Comparison of ENCODE assay signal across 8 cellular contexts in the genomic region with DNA sequence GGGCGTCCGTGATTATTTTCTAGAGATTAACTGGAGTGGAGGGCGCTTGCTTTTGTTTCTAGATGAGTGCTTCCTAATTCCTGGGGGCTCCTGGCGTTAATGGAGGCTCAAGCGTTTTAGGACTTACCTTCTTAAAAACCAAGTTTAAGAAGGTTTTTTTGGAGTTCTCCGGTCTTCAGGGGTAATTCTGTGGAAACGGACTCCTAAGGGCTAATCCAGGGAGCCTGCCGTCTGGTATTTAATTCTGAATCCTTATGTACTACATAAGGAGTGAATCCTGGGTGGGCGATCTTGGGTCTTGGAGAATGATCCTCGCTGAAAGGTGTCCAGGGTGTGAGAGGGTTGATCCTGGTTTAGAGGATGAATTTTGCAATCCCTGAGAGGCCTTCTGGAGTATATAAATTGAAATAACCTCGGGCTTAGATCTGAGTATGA. TPM values are rescaled to one million over a fixed set of nuclear protein-coding genes. Genes with fewer than 3 reads are reported as not detected.
DNase-seq lines count a peak whose midpoint lies in the region; ATAC-seq and TF ChIP-seq lines count a peak whose summit lies in the region.

No MANE protein-coding gene starts in this region.

- peak overlapping the region; percentile 98 for H3K27ac ChIP-seq in 22Rv1
- H3K27ac ChIP-seq in muscle layer of colon (ENCODE audit: low read depth, low read length) = peak overlapping the region; percentile 98

- peaks cover 24% of the 10 kb centered on the region for H3K4me1 ChIP-seq in muscle layer of colon (ENCODE audit: insufficient read depth, low read length)

- peaks cover 2% of the 10 kb centered on the region for H3K27me3 Mint-ChIP-seq in IgD-negative memory B cell
- H3K27me3 Mint-ChIP-seq in central memory CD8-positive, alpha-beta T cell = no peaks in the 10 kb centered on the region

- no peaks in the 10 kb centered on the region for H3K9me3 ChIP-seq in muscle layer of colon (ENCODE audit: low read length)

- no peak for DNase-seq in central memory CD8-positive, alpha-beta T cell (ENCODE audit: low spot score in 2 of 2)
- no peak for DNase-seq in stimulated activated CD4-positive, alpha-beta T cell treated with anti-CD3 and anti-CD28 coated beads, Interleukin-2, amount 100 ng/mL, for 48 hours
- no peak for DNase-seq in NCI-H510A treated with DMSO at 0.1 percent for 48 hours (lab: John Stamatoyannopoulos, UW)
- DNase-seq in HK-2 (ENCODE audit: unreplicated experiment) = no peak
- DNase-seq in activated CD8-positive, alpha-beta memory T cell treated with anti-CD3 and anti-CD28 coated beads, Interleukin-2, amount 50 U/mL, for 4 hours = no peak

- peak overlapping the region; percentile 97 for H3K9ac ChIP-seq in muscle layer of colon (ENCODE audit: low read length)

- peaks cover 16 to 33% (median 28%) of the 10 kb centered on the region in 3 donors for H3K4me1 Mint-ChIP-seq in IgD-negative memory B cell
- peaks cover 75% of the 10 kb centered on the region for H3K4me1 Mint-ChIP-seq in central memory CD8-positive, alpha-beta T cell

- no peaks in the 10 kb centered on the region for H3K27me3 ChIP-seq in muscle layer of colon (ENCODE audit: control insufficient read depth in 1 of 2, insufficient read depth in 2 of 2, low read length in 2 of 2)

- peaks cover 51% of the 10 kb centered on the region for H3K36me3 ChIP-seq in muscle layer of colon (ENCODE audit: insufficient read depth, low read length)

- TF ChIP-seq CTCF in 22Rv1 (IDR thresholded peaks at IDR 0.05) = no peak

- H3K27ac Mint-ChIP-seq in IgD-negative memory B cell = peak overlapping the region; percentile 92 to 98 (median 98)
- peak overlapping the region; percentile 98 for H3K27ac Mint-ChIP-seq in central memory CD8-positive, alpha-beta T cell (ENCODE audit: low read depth)

- H3K4me3 Mint-ChIP-seq in IgD-negative memory B cell = peak overlapping the region; percentile 86 to 99 (median 99)
- H3K4me3 Mint-ChIP-seq in central memory CD8-positive, alpha-beta T cell = peak overlapping the region; percentile 100

- peaks cover 19% of the 10 kb centered on the region for H3K36me3 Mint-ChIP-seq in IgD-negative memory B cell
- peaks cover 86% of the 10 kb centered on the region for H3K36me3 Mint-ChIP-seq in central memory CD8-positive, alpha-beta T cell (ENCODE audit: insufficient read depth)

- H3K9me3 Mint-ChIP-seq in IgD-negative memory B cell = no peaks in the 10 kb centered on the region
- no peaks in the 10 kb centered on the region for H3K9me3 Mint-ChIP-seq in central memory CD8-positive, alpha-beta T cell

- H3K4me3 ChIP-seq in muscle layer of colon (ENCODE audit: low read depth in 1 of 2, low read length in 2 of 2) = peak overlapping the region; percentile 86 to 89

- no peak for ATAC-seq in central memory CD8-positive, alpha-beta T cell (replicated peaks; ENCODE audit: extremely low read depth, poor library complexity, severe bottlenecking)

RNA-seq across cellular contexts. Expression of gene RPS11, which starts 0.4 kb away (rescaled TPM):
- polyA plus RNA-seq in IgD-negative memory B cell = 3,702 TPM

RNA-seq across cellular contexts. Expression of gene RPL13A, which starts 9.2 kb away (rescaled TPM):
- polyA plus RNA-seq in IgD-negative memory B cell = 3,792 TPM

RNA-seq across cellular contexts. Expression of gene FCGRT, which starts 15.9 kb away (rescaled TPM):
- 60.8 TPM for polyA plus RNA-seq in IgD-negative memory B cell

RNA-seq across cellular contexts. Expression of gene FLT3LG, which starts 22.6 kb away (rescaled TPM):
- polyA plus RNA-seq in IgD-negative memory B cell = 24.3 TPM

RNA-seq across cellular contexts. Expression of gene RCN3, which starts 31.2 kb away (rescaled TPM):
- polyA plus RNA-seq in IgD-negative memory B cell = 3.1 TPM
